7 cellular contexts compared by ENCODE assay signal in genomic region chr19:48967346-48968178, GRCh38. TPM values are rescaled to one million over a fixed set of nuclear protein-coding genes. Genes with fewer than 3 reads are reported as not detected.
DNase-seq lines count a peak whose midpoint lies in the region; ATAC-seq, FAIRE-seq and TF ChIP-seq lines count a peak whose summit lies in the region.

No MANE protein-coding gene starts in this region.

- in situ Hi-C loops in Panc1 (cut with HindIII; ENCODE audit: low pct_unique_long_range_greater_than_20kb, low sequenced_read_pairs), result no loop called here

- TF ChIP-seq CTCF in GM23338 (conservative IDR thresholded peaks at IDR 0.05; ENCODE audit: low read depth in 2 of 2), result no peak
- no peak for TF ChIP-seq CTCF in Panc1 (IDR thresholded peaks at IDR 0.05)
- no peak for TF ChIP-seq CTCF in esophagus muscularis mucosa (IDR thresholded peaks at IDR 0.05)
- TF ChIP-seq CTCF in osteocyte (IDR thresholded peaks at IDR 0.05), result no peak

- H3K36me3 Mint-ChIP-seq in GM23338 (ENCODE audit: low read depth) (peaks cover 52% of the 10 kb centered on the region), osteocyte (ENCODE audit: unreplicated experiment) (peaks cover 17% of the 10 kb centered on the region)

- peaks cover 36% of the 10 kb centered on the region for H3K4me1 Mint-ChIP-seq in GM23338
- H3K4me1 Mint-ChIP-seq in osteocyte (ENCODE audit: unreplicated experiment), result peaks cover 45% of the 10 kb centered on the region

- H3K4me3 Mint-ChIP-seq in GM23338 (peak overlapping the region; percentile 95; the same call in 2 of the 3 replicates), osteocyte (ENCODE audit: unreplicated experiment) (peak overlapping the region; percentile 95)

- H3K27me3 ChIP-seq in GM23338 (ENCODE audit: insufficient read depth) (no peaks in the 10 kb centered on the region), Panc1 (ENCODE audit: control insufficient read depth, insufficient read depth, low read length) (no peaks in the 10 kb centered on the region), esophagus muscularis mucosa (no peaks in the 10 kb centered on the region)

- intact Hi-C loops in Panc1 (cut with micrococcal nuclease; ENCODE audit: unreplicated experiment), result no loop called here
- intact Hi-C loops in esophagus muscularis mucosa (cut with DNase I), result loop anchor here (5.0 kb wide), 1 partner anchor 95 kb away; the partner anchor contains the start of gene PPP1R15A

- H3K4me1 ChIP-seq in GM23338 (ENCODE audit: insufficient read depth), result peaks cover 18% of the 10 kb centered on the region
- peaks cover 31% of the 10 kb centered on the region for H3K4me1 ChIP-seq in Panc1 (ENCODE audit: control insufficient read depth, insufficient read depth, low read length)
- peaks cover 49 to 65% (median 61%) of the 10 kb centered on the region in 4 donors for H3K4me1 ChIP-seq in esophagus muscularis mucosa

- CTCF ChIA-PET in Panc1 (lab: Charles Lee), result no interaction called here

- H3K4me3 ChIP-seq in GM23338, result 0 out of 2 replicates have a peak overlapping the region, but pooled peaks have one; percentile 100
- H3K4me3 ChIP-seq in Panc1 (ENCODE audit: low read depth in 2 of 2, low read length in 2 of 2), result peak overlapping the region in 1 of 2 experiments; percentile 84; a peak in 3 of 4 replicates
- peak overlapping the region; percentile 72 to 94 (median 76) for H3K4me3 ChIP-seq in esophagus muscularis mucosa

- TF ChIP-seq POLR2A in esophagus muscularis mucosa (IDR thresholded peaks at IDR 0.05; ENCODE audit: low read depth), result no peak

- H3K36me3 ChIP-seq in GM23338 (ENCODE audit: insufficient read depth), result peaks cover 13% of the 10 kb centered on the region
- peaks cover 2% of the 10 kb centered on the region for H3K36me3 ChIP-seq in Panc1 (ENCODE audit: control insufficient read depth, insufficient read depth, low read length)
- peaks cover 16 to 69% (median 57%) of the 10 kb centered on the region in 4 donors for H3K36me3 ChIP-seq in esophagus muscularis mucosa

- ATAC-seq in GM23338 (no peak), Panc1 (no peak), HG03095 (IDR thresholded peaks at IDR 0.05; ENCODE audit: unreplicated experiment) (no peak)

- no peak overlapping the region for H2AFZ ChIP-seq in GM23338

- POLR2A ChIA-PET in Panc1 (lab: Charles Lee), result interaction anchor here (0.6 to 1.3 kb wide), 3 partner anchors 15 to 19 kb away, joined by 3 to 20 read pairs (median 3); no protein-coding TSS in a partner anchor

- BruUV-seq in Panc1 (replicated peaks; lab: Mats Ljungman, UMichigan), result no TSS peak

- no peak overlapping the region for H3K4me2 ChIP-seq in GM23338

- H3K79me2 ChIP-seq in GM23338 (replicated peaks; ENCODE audit: insufficient read depth), result peaks cover 24% of the 10 kb centered on the region

- H3K9me3 Mint-ChIP-seq in GM23338, result peaks cover 16% of the 10 kb centered on the region
- H3K9me3 Mint-ChIP-seq in osteocyte (ENCODE audit: unreplicated experiment), result no peaks in the 10 kb centered on the region

- no peak for FAIRE-seq in frontal cortex (lab: Jason Lieb, UNC)

- peaks cover 11% of the 10 kb centered on the region for H4K20me1 ChIP-seq in GM23338 (replicated peaks; ENCODE audit: insufficient read depth)

- DNase-seq in GM23338 (ENCODE audit: low spot score), result no peak
- DNase-seq in Panc1 (ENCODE audit: low read depth, low spot score), result no peak
- no peak for DNase-seq in esophagus muscularis mucosa (ENCODE audit: extremely low spot score)
- no peak for DNase-seq in osteocyte (ENCODE audit: extremely low spot score, unreplicated experiment)
- no peak for DNase-seq in NCI-H1417 (lab: John Stamatoyannopoulos, UW)
- DNase-seq in frontal cortex (ENCODE audit: low spot score in 2 of 2), result no peak

- H3K9me3 ChIP-seq in Panc1 (ENCODE audit: control insufficient read depth, insufficient read depth, low read depth, low read length) (no peaks in the 10 kb centered on the region), esophagus muscularis mucosa (no peaks in the 10 kb centered on the region)

- 74% methylated on average over 14 of the region's 14 CpGs for WGBS in esophagus muscularis mucosa

- no peak for TF ChIP-seq EP300 in esophagus muscularis mucosa (IDR thresholded peaks at IDR 0.05)

- H3K27ac ChIP-seq in GM23338 (ENCODE audit: low read depth) (0 out of 2 replicates have a peak overlapping the region, but pooled peaks have one; percentile 55), Panc1 (ENCODE audit: low read length) (peak overlapping the region; percentile 81; the same call in 1 of the 2 replicates), esophagus muscularis mucosa (replicated peaks in 1 of 4) (peak overlapping the region; percentile 92 to 94 (median 93))

- H3K27me3 Mint-ChIP-seq in GM23338 (ENCODE audit: insufficient read depth, low read depth, poor library complexity) (peaks cover 51% of the 10 kb centered on the region), osteocyte (ENCODE audit: unreplicated experiment) (no peaks in the 10 kb centered on the region)

- H3F3A ChIP-seq in GM23338 (replicated peaks; ENCODE audit: low read depth), result peaks cover 52% of the 10 kb centered on the region

- H3K27ac Mint-ChIP-seq in GM23338, result no peak overlapping the region; the same call in 1 of the 2 replicates
- peak overlapping the region; percentile 98 for H3K27ac Mint-ChIP-seq in osteocyte (ENCODE audit: unreplicated experiment)

- no peaks in the 10 kb centered on the region for H3K9me2 ChIP-seq in GM23338 (ENCODE audit: insufficient read depth)

TF ChIP-seq in GM23338, 12 proteins besides CTCF, POLR2A, EP300 and RAD21:
- TF ChIP-seq ETS1 (IDR thresholded peaks at IDR 0.05), result no peak
- no peak for TF ChIP-seq ZNF114 (CRISPR knock-in tag; IDR thresholded peaks at IDR 0.05)
- no peak for TF ChIP-seq NANOG (IDR thresholded peaks at IDR 0.05; ENCODE audit: borderline replicate concordance)
- TF ChIP-seq CREB1 (CRISPR knock-in tag; IDR thresholded peaks at IDR 0.05; ENCODE audit: low read depth), result no peak
- TF ChIP-seq ZNF331 (CRISPR knock-in tag; IDR thresholded peaks at IDR 0.05; ENCODE audit: low read depth), result no peak
- TF ChIP-seq EZH2 (IDR thresholded peaks at IDR 0.05; ENCODE audit: low read depth, unreplicated experiment), result no peak
- peak; percentile 37; the same call in 1 of the 2 replicates for TF ChIP-seq POLR2AphosphoS5 (IDR thresholded peaks at IDR 0.05; ENCODE audit: low read depth)
- no peak for TF ChIP-seq STAT1 (IDR thresholded peaks at IDR 0.05; ENCODE audit: unreplicated experiment)

RNA-seq across cellular contexts. Expression of gene FTL, which starts 2.5 kb away (rescaled TPM):
- 1,625 and 2,064 TPM in 2 replicates for total RNA-seq in GM23338 (2014; rRNA removed; shearing (Covaris generic))
- polyA plus RNA-seq in GM23338 (2016; fragmentation: Nextera tagmentation; extraction: Ambion mirVana), result 5,278 and 5,436 TPM in 2 replicates
- total RNA-seq in Panc1 (2021; ENCODE audit: unreplicated experiment) (1,332 TPM), esophagus muscularis mucosa (1,000 to 10,000 TPM; 3,246 to 4,339 (median 3,896) TPM), osteocyte (2,724 and 2,792 TPM in 2 replicates), frontal cortex (713 TPM)
- 1,550 TPM for polyA plus RNA-seq in Panc1 (2012; ENCODE audit: insufficient read length)

RNA-seq across cellular contexts. Expression of gene BAX, which starts 12.9 kb away (rescaled TPM):
- 184 and 261 TPM in 2 replicates for total RNA-seq in GM23338 (2014; rRNA removed; shearing (Covaris generic))
- 168 and 179 TPM in 2 replicates for polyA plus RNA-seq in GM23338 (2016; fragmentation: Nextera tagmentation; extraction: Ambion mirVana)
- 100 TPM for total RNA-seq in Panc1 (2021; ENCODE audit: unreplicated experiment)
- 133 TPM for polyA plus RNA-seq in Panc1 (2012; ENCODE audit: insufficient read length)
- total RNA-seq in esophagus muscularis mucosa, result 10 to 100 TPM; 39.0 to 50.4 (median 42.3) TPM
- total RNA-seq in osteocyte, result 154 and 172 TPM in 2 replicates
- 9.4 TPM for total RNA-seq in frontal cortex

RNA-seq across cellular contexts. Expression of gene GYS1, which starts 25.5 kb away (rescaled TPM):
- 23.1 and 28.9 TPM in 2 replicates for total RNA-seq in GM23338 (2014; rRNA removed; shearing (Covaris generic))
- polyA plus RNA-seq in GM23338 (2016; fragmentation: Nextera tagmentation; extraction: Ambion mirVana), result 15.9 and 19.9 TPM in 2 replicates
- total RNA-seq in Panc1 (2021; ENCODE audit: unreplicated experiment), result 20.2 TPM
- 31.7 TPM for polyA plus RNA-seq in Panc1 (2012; ENCODE audit: insufficient read length)
- 10 to 100 TPM; 33.3 to 39.3 (median 37.3) TPM for total RNA-seq in esophagus muscularis mucosa
- 37.6 and 42.2 TPM in 2 replicates for total RNA-seq in osteocyte
- total RNA-seq in frontal cortex, result 12.6 TPM

RNA-seq across cellular contexts. Expression of gene RUVBL2, which starts 26.1 kb away (rescaled TPM):
- total RNA-seq in GM23338 (2014; rRNA removed; shearing (Covaris generic)), result 222 and 252 TPM in 2 replicates
- 194 and 196 TPM in 2 replicates for polyA plus RNA-seq in GM23338 (2016; fragmentation: Nextera tagmentation; extraction: Ambion mirVana)
- 170 TPM for total RNA-seq in Panc1 (2021; ENCODE audit: unreplicated experiment)
- 236 TPM for polyA plus RNA-seq in Panc1 (2012; ENCODE audit: insufficient read length)
- total RNA-seq in esophagus muscularis mucosa, result 100 to 1,000 TPM in 2 of 4 donors, 10 to 100 TPM in 2; 72.7 to 113 (median 97.6) TPM
- total RNA-seq in osteocyte, result 61.2 and 64.2 TPM in 2 replicates
- total RNA-seq in frontal cortex, result 121 TPM

RNA-seq across cellular contexts. Expression of gene DHDH, which starts 34.1 kb away (rescaled TPM):
- 0.69 and 0.78 TPM in 2 replicates for total RNA-seq in GM23338 (2014; rRNA removed; shearing (Covaris generic))
- 4.7 and 8.4 TPM in 2 replicates for polyA plus RNA-seq in GM23338 (2016; fragmentation: Nextera tagmentation; extraction: Ambion mirVana)
- 0.85 TPM for total RNA-seq in Panc1 (2021; ENCODE audit: unreplicated experiment)
- 0.58 TPM for polyA plus RNA-seq in Panc1 (2012; ENCODE audit: insufficient read length)
- total RNA-seq in esophagus muscularis mucosa, result under 1 TPM in 1 of 4 donors, not detected in 3; 0.57 TPM
- 0.67 TPM in 1 of 2 replicates, not detected in the other for total RNA-seq in osteocyte
- not detected for total RNA-seq in frontal cortex
